In the genomic region with DNA sequence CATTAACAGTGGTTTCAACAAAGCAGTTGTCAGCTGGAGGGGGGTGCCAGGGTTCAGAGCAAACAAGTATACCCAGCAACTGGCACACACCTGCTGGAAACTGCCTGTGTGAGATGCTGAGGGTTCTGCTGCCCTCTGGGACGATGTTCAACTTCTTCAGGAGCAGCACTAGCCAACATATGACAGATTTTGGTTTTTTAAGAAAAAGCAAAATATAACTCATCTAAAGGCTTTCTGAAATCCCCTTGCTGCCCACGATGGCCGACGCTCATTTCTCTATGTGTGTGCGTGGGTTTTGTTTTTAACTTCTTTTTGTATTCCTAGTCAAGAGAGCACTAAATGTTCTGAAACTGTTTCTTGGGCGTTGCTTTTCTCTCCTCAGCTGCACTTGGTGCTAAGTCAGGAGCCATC, we compare ENCODE assay signal across 26 cellular contexts.
DNase-seq lines count a peak whose midpoint lies in the region; ATAC-seq lines count a peak whose summit lies in the region.
"Had no signal": no experiment of that assay in that cellular context is flagged by ENCODE, and none has a peak within 500 bp of the region (broad histone marks: within the 10 kb centered on the region; RNA-seq: fewer than 3 reads in every experiment).

No MANE protein-coding gene starts in this region.

- CTCF ChIA-PET in activated CD4-positive, alpha-beta memory T cell treated with anti-CD3 and anti-CD28 coated beads for 36 hours (lab: Charles Lee): no interaction called here
- CTCF ChIA-PET in activated CD4-positive, alpha-beta memory T cell treated with anti-CD3 and anti-CD28 coated beads, Interleukin-2, amount 10 ng/mL, durations not matched to agents 7 days and 5 days (lab: Charles Lee): no interaction called here

- intact Hi-C loops in activated CD4-positive, alpha-beta memory T cell treated with anti-CD3 and anti-CD28 coated beads for 36 hours (cut with micrococcal nuclease): no loop called here

- DNase-seq in activated CD4-positive, alpha-beta memory T cell treated with anti-CD3 and anti-CD28 coated beads for 36 hours: peak; percentile 31
- DNase-seq in activated CD4-positive, alpha-beta memory T cell treated with anti-CD3 and anti-CD28 coated beads, Interleukin-2, amount 10 ng/mL, durations not matched to agents 7 days and 5 days: no peak
- DNase-seq in T-helper 17 cell: no peak
- peak; percentile 50 for DNase-seq in superior temporal gyrus (ENCODE audit: extremely low spot score)
- DNase-seq in activated naive CD4-positive, alpha-beta T cell (lab: John Stamatoyannopoulos, UW): no peak
- DNase-seq: activated CD4-positive, alpha-beta T cell treated with anti-CD3 and anti-CD28 coated beads for 4 hours; activated naive CD8-positive, alpha-beta T cell treated with anti-CD3 and anti-CD28 coated beads, Interleukin-2, amount 10 ng/mL, durations not matched to agents 7 days and 5 days; cortex of kidney; DMS79; foreskin fibroblast; GM23248; heart left ventricle; HFFc6; kidney; NCI-H1105; NCI-H187 treated with DMSO at 0.1 percent for 48 hours; NCI-H2227 treated with DMSO at 0.1 percent for 48 hours; nucleus accumbens; sigmoid colon; stomach; T-cell; transverse colon had no signal

- no peak overlapping the region for H3K4me3 Mint-ChIP-seq in activated CD4-positive, alpha-beta memory T cell treated with anti-CD3 and anti-CD28 coated beads for 36 hours
- H3K4me3 Mint-ChIP-seq in activated CD4-positive, alpha-beta memory T cell treated with anti-CD3 and anti-CD28 coated beads, Interleukin-2, amount 10 ng/mL, durations not matched to agents 7 days and 5 days: no peak overlapping the region
- H3K4me3 Mint-ChIP-seq in T-helper 17 cell: peak overlapping the region; percentile 55
- H3K4me3 Mint-ChIP-seq: activated naive CD8-positive, alpha-beta T cell treated with anti-CD3 and anti-CD28 coated beads, Interleukin-2, amount 10 ng/mL, durations not matched to agents 7 days and 5 days; HFFc6; T-cell had no signal

- POLR2A ChIA-PET in activated CD4-positive, alpha-beta memory T cell treated with anti-CD3 and anti-CD28 coated beads for 36 hours (lab: Charles Lee): no interaction called here
- POLR2A ChIA-PET in activated CD4-positive, alpha-beta memory T cell treated with anti-CD3 and anti-CD28 coated beads, Interleukin-2, amount 10 ng/mL, durations not matched to agents 7 days and 5 days (lab: Charles Lee): interaction anchor here (0.7 kb wide), 1 partner anchor 81 kb away, joined by 3 read pairs; no protein-coding TSS in a partner anchor

- no peaks in the 10 kb centered on the region for H3K36me3 Mint-ChIP-seq in activated CD4-positive, alpha-beta memory T cell treated with anti-CD3 and anti-CD28 coated beads for 36 hours
- H3K36me3 Mint-ChIP-seq in activated CD4-positive, alpha-beta memory T cell treated with anti-CD3 and anti-CD28 coated beads, Interleukin-2, amount 10 ng/mL, durations not matched to agents 7 days and 5 days (ENCODE audit: low read depth): no peaks in the 10 kb centered on the region
- H3K36me3 Mint-ChIP-seq in T-helper 17 cell (ENCODE audit: low read depth): peaks cover 2% of the 10 kb centered on the region
- H3K36me3 Mint-ChIP-seq: activated naive CD8-positive, alpha-beta T cell treated with anti-CD3 and anti-CD28 coated beads, Interleukin-2, amount 10 ng/mL, durations not matched to agents 7 days and 5 days; T-cell had no signal

- H3K4me1 Mint-ChIP-seq in activated CD4-positive, alpha-beta memory T cell treated with anti-CD3 and anti-CD28 coated beads for 36 hours (ENCODE audit: low read depth): peaks cover 12% of the 10 kb centered on the region
- peaks cover 12% of the 10 kb centered on the region for H3K4me1 Mint-ChIP-seq in activated CD4-positive, alpha-beta memory T cell treated with anti-CD3 and anti-CD28 coated beads, Interleukin-2, amount 10 ng/mL, durations not matched to agents 7 days and 5 days
- peaks cover 6% of the 10 kb centered on the region for H3K4me1 Mint-ChIP-seq in T-helper 17 cell

- ATAC-seq in HG02798 (IDR thresholded peaks at IDR 0.05; ENCODE audit: poor library complexity, unreplicated experiment) (peak; percentile 41), T-helper 17 cell (no peak), GM21447 (IDR thresholded peaks at IDR 0.05; ENCODE audit: unreplicated experiment) (no peak)
- ATAC-seq: esophagus mucosa, heart left ventricle, T-cell had no signal

- H3K27ac Mint-ChIP-seq in activated CD4-positive, alpha-beta memory T cell treated with anti-CD3 and anti-CD28 coated beads for 36 hours: no peak overlapping the region
- H3K27ac Mint-ChIP-seq in activated CD4-positive, alpha-beta memory T cell treated with anti-CD3 and anti-CD28 coated beads, Interleukin-2, amount 10 ng/mL, durations not matched to agents 7 days and 5 days: no peak overlapping the region
- peak overlapping the region; percentile 45 for H3K27ac Mint-ChIP-seq in T-helper 17 cell
- H3K27ac Mint-ChIP-seq: activated naive CD8-positive, alpha-beta T cell treated with anti-CD3 and anti-CD28 coated beads, Interleukin-2, amount 10 ng/mL, durations not matched to agents 7 days and 5 days; HFFc6; T-cell had no signal

- peaks cover 7% of the 10 kb centered on the region for H3K27me3 Mint-ChIP-seq in activated CD4-positive, alpha-beta memory T cell treated with anti-CD3 and anti-CD28 coated beads for 36 hours
- peaks cover 15% of the 10 kb centered on the region for H3K27me3 Mint-ChIP-seq in activated CD4-positive, alpha-beta memory T cell treated with anti-CD3 and anti-CD28 coated beads, Interleukin-2, amount 10 ng/mL, durations not matched to agents 7 days and 5 days
- H3K27me3 Mint-ChIP-seq in T-helper 17 cell: peaks cover 14% of the 10 kb centered on the region

- H3K9me3 ChIP-seq in T-helper 17 cell (ENCODE audit: control insufficient read depth, low read length, poor library complexity, severe bottlenecking): no peaks in the 10 kb centered on the region
- H3K9me3 ChIP-seq: heart left ventricle, prostate gland, sigmoid colon, stomach, transverse colon had no signal

- H3K9me3 Mint-ChIP-seq in activated CD4-positive, alpha-beta memory T cell treated with anti-CD3 and anti-CD28 coated beads for 36 hours: no peaks in the 10 kb centered on the region
- no peaks in the 10 kb centered on the region for H3K9me3 Mint-ChIP-seq in activated CD4-positive, alpha-beta memory T cell treated with anti-CD3 and anti-CD28 coated beads, Interleukin-2, amount 10 ng/mL, durations not matched to agents 7 days and 5 days
- H3K9me3 Mint-ChIP-seq: HFFc6 had no signal

Comparison
In these comparisons a context has a peak if more than half of its experiments do, and no peak if none do; other contexts are left out.
1. DNase-seq: peak in activated CD4-positive, alpha-beta memory T cell treated with anti-CD3 and anti-CD28 coated beads for 36 hours (single experiment) and superior temporal gyrus (single experiment); none in activated CD4-positive, alpha-beta memory T cell treated with anti-CD3 and anti-CD28 coated beads, Interleukin-2, amount 10 ng/mL, durations not matched to agents 7 days and 5 days (single experiment), T-helper 17 cell (0 of 3) and activated naive CD4-positive, alpha-beta T cell (0 of 4).